ENCODE assay signal across 1 cellular context in the genomic region with DNA sequence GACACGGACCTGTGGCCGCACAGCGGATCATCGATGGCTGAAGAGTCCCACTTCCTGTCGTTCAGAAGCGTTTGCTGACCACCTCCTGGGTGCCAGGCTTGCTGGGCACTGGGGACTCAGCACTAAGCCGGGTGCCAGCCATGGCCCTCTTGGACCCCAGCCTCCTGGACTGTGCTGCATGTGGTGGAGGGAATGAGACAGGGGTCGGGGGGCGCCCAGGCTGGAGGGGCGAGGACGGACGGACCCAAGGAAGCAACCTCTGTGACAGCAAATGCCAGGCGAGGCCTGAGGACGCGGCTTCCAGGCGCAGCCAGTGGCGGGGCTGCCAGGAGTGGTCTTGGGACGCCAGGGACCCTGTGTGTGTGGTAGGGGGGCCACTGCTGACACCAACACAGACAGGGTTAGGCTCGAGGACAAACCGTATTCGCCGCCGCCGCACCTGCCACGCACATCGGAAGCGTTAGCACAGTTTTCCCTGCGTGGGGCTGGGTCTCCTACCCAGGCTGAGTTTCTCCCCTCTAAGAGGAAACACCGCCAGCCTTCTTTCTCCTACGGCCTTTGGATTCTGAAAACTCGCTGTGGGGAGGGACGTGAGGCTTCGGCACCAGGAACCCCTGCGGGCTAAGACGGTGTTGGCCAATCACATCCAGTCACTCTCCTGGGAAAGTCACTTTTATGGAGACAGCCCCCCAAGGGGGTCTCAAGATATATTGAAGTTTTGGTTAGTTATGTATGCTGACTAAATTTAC.
TF ChIP-seq lines count a peak whose summit lies in the region.

No MANE protein-coding gene starts in this region.

TF ChIP-seq in GM23338, 12 proteins besides CTCF, POLR2A, EP300 and RAD21 (continued from another document):
- TF ChIP-seq, protein P1, sequence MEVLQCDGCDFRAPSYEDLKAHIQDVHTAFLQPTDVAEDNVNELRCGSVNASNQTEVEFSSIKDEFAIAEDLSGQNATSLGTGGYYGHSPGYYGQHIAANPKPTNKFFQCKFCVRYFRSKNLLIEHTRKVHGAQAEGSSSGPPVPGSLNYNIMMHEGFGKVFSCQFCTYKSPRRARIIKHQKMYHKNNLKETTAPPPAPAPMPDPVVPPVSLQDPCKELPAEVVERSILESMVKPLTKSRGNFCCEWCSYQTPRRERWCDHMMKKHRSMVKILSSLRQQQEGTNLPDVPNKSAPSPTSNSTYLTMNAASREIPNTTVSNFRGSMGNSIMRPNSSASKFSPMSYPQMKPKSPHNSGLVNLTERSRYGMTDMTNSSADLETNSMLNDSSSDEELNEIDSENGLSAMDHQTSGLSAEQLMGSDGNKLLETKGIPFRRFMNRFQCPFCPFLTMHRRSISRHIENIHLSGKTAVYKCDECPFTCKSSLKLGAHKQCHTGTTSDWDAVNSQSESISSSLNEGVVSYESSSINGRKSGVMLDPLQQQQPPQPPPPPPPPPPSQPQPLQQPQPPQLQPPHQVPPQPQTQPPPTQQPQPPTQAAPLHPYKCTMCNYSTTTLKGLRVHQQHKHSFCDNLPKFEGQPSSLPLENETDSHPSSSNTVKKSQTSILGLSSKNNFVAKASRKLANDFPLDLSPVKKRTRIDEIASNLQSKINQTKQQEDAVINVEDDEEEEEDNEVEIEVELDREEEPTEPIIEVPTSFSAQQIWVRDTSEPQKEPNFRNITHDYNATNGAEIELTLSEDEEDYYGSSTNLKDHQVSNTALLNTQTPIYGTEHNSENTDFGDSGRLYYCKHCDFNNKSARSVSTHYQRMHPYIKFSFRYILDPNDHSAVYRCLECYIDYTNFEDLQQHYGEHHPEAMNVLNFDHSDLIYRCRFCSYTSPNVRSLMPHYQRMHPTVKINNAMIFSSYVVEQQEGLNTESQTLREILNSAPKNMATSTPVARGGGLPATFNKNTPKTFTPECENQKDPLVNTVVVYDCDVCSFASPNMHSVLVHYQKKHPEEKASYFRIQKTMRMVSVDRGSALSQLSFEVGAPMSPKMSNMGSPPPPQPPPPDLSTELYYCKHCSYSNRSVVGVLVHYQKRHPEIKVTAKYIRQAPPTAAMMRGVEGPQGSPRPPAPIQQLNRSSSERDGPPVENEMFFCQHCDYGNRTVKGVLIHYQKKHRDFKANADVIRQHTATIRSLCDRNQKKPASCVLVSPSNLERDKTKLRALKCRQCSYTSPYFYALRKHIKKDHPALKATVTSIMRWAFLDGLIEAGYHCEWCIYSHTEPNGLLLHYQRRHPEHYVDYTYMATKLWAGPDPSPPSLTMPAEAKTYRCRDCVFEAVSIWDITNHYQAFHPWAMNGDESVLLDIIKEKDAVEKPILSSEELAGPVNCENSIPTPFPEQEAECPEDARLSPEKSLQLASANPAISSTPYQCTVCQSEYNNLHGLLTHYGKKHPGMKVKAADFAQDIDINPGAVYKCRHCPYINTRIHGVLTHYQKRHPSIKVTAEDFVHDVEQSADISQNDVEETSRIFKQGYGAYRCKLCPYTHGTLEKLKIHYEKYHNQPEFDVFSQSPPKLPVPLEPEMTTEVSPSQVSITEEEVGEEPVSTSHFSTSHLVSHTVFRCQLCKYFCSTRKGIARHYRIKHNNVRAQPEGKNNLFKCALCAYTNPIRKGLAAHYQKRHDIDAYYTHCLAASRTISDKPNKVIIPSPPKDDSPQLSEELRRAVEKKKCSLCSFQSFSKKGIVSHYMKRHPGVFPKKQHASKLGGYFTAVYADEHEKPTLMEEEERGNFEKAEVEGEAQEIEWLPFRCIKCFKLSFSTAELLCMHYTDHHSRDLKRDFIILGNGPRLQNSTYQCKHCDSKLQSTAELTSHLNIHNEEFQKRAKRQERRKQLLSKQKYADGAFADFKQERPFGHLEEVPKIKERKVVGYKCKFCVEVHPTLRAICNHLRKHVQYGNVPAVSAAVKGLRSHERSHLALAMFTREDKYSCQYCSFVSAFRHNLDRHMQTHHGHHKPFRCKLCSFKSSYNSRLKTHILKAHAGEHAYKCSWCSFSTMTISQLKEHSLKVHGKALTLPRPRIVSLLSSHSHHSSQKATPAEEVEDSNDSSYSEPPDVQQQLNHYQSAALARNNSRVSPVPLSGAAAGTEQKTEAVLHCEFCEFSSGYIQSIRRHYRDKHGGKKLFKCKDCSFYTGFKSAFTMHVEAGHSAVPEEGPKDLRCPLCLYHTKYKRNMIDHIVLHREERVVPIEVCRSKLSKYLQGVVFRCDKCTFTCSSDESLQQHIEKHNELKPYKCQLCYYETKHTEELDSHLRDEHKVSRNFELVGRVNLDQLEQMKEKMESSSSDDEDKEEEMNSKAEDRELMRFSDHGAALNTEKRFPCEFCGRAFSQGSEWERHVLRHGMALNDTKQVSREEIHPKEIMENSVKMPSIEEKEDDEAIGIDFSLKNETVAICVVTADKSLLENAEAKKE (CRISPR knock-in tag; IDR thresholded peaks at IDR 0.05) = no peak
- no peak for TF ChIP-seq ZNF114 (CRISPR knock-in tag; IDR thresholded peaks at IDR 0.05)
